ENCODE assay signal across 16 cellular contexts in the genomic region with DNA sequence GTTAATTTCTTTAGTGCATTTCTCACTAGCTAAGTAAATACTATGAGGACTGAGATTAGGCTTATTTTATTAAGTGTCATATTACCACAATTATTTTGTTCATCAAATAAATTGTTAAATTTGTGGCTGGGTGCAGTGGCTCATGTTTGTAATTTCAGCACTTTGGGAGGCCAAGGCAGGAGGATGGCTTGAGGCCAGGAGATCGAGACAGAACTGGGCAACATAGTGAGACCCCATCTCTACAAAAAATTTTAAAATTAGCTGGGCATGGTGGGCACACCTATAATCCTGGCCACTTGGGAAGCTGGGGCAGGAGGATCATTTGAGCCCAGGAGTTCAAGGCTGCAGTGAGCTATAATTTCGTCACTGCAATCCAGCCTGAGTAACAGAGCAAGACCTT. TPM values are rescaled to one million over a fixed set of nuclear protein-coding genes. Genes with fewer than 3 reads are reported as not detected.
A peak's percentile ranks its signal among the peaks of the same experiment; 100 is the strongest.
DNase-seq lines count a peak whose midpoint lies in the region; ATAC-seq, FAIRE-seq and TF ChIP-seq lines count a peak whose summit lies in the region.
"Had no signal": no experiment of that assay in that cellular context is flagged by ENCODE, and none has a peak within 500 bp of the region (broad histone marks: within the 10 kb centered on the region; RNA-seq: fewer than 3 reads in every experiment).

No MANE protein-coding gene starts in this region.

- no peak overlapping the region for H3K27ac ChIP-seq in H1 (ENCODE audit: low read depth, low read length)
- H3K27ac ChIP-seq in smooth muscle cell (ENCODE audit: low read depth): no peak overlapping the region
- H3K27ac ChIP-seq: 22Rv1 had no signal

- H3K18ac ChIP-seq in H1 (ENCODE audit: extremely low read depth, low read length): no peak overlapping the region

- in situ Hi-C loops in G401 (cut with HindIII; ENCODE audit: low sequenced_read_pairs): no loop called here

- no peak for TF ChIP-seq CTCF in WTC11 (IDR thresholded peaks at IDR 0.05)
- no peak for TF ChIP-seq CTCF in H1 (IDR thresholded peaks at IDR 0.05; ENCODE audit: control extremely low read depth in 1 of 3, insufficient read depth in 1 of 3, low read depth in 1 of 3, low read length in 3 of 3)
- TF ChIP-seq CTCF in smooth muscle cell (IDR thresholded peaks at IDR 0.05; ENCODE audit: borderline replicate concordance, insufficient read depth, poor library complexity, severe bottlenecking): no peak

- H3K4me3 ChIP-seq in H1 (ENCODE audit: extremely low read depth in 1 of 4, insufficient read depth in 2 of 4, low read depth in 3 of 4, low read length in 4 of 4) (no peak overlapping the region), smooth muscle cell (no peak overlapping the region)

- TF ChIP-seq RAD21 in H1 (IDR thresholded peaks at IDR 0.05 in 1 of 2, conservative IDR thresholded peaks at IDR 0.05 in 1 of 2; ENCODE audit: low read depth in 2 of 2, low read length in 2 of 2): no peak

- no peak for ATAC-seq in WTC11

- no peak overlapping the region for H2AK5ac ChIP-seq in H1 (ENCODE audit: low read depth, low read length)

- CTCF ChIA-PET in WTC11 (lab: Charles Lee) (interaction anchor here (1.5 kb wide), 1 partner anchor 59 kb away, joined by 3 read pairs; the partner anchor contains the start of gene SYNPO2), H1 (lab: Charles Lee; ENCODE audit: partially characterized antibody) (interaction anchor here (0.6 to 2.0 kb wide), 8 partner anchors 19 to 855 kb away, joined by 3 to 7 read pairs (median 4); no protein-coding TSS in a partner anchor)

- no peak overlapping the region for H3K14ac ChIP-seq in H1 (ENCODE audit: insufficient read length)

- no peak overlapping the region for H3K4me3 Mint-ChIP-seq in activated CD4-positive, alpha-beta T cell treated with anti-CD3 and anti-CD28 coated beads, Interleukin-2, amount 10 ng/mL, durations not matched to agents 24 days and 14 days
- H3K4me3 Mint-ChIP-seq in WTC11: no peak overlapping the region
- H3K4me3 Mint-ChIP-seq in activated T-helper 2 cell treated with anti-CD3 and anti-CD28 coated beads, Interferon-gamma antibody, Interleukin-2, Interleukin-4, amounts not matched to agents 10 μg/mL and 5 μg/mL and 100 μg/mL, durations not matched to agents 14 hours and 24 hours and 36 hours (ENCODE audit: low read depth): no peak overlapping the region
- H3K4me3 Mint-ChIP-seq: CD14-positive monocyte had no signal

- H3K27me3 Mint-ChIP-seq in activated CD4-positive, alpha-beta T cell treated with anti-CD3 and anti-CD28 coated beads, Interleukin-2, amount 10 ng/mL, durations not matched to agents 24 days and 14 days: no peaks in the 10 kb centered on the region
- H3K27me3 Mint-ChIP-seq in WTC11 (ENCODE audit: low read depth): no peaks in the 10 kb centered on the region
- H3K27me3 Mint-ChIP-seq in activated T-helper 2 cell treated with anti-CD3 and anti-CD28 coated beads, Interferon-gamma antibody, Interleukin-2, Interleukin-4, amounts not matched to agents 10 μg/mL and 5 μg/mL and 100 μg/mL, durations not matched to agents 14 hours and 24 hours and 36 hours (ENCODE audit: low read depth): no peaks in the 10 kb centered on the region
- H3K27me3 Mint-ChIP-seq: CD8-positive, alpha-beta memory T cell had no signal

- H3K9ac ChIP-seq in H1 (replicated peaks in 1 of 4; ENCODE audit: extremely low read depth in 1 of 4, low read depth in 3 of 4, low read length in 3 of 4) (no peak overlapping the region), smooth muscle cell (ENCODE audit: low read depth) (no peak overlapping the region)

- H3K27me3 ChIP-seq in H1 (replicated peaks in 1 of 4; ENCODE audit: control insufficient read depth in 3 of 4, extremely low read depth in 1 of 4, insufficient read depth in 3 of 4, low read length in 3 of 4): no peaks in the 10 kb centered on the region
- H3K27me3 ChIP-seq in smooth muscle cell (ENCODE audit: low read depth): no peaks in the 10 kb centered on the region

- no peak overlapping the region for H2BK12ac ChIP-seq in H1 (ENCODE audit: low read depth, low read length)

- H4K20me1 ChIP-seq in H1 (replicated peaks in 1 of 2; ENCODE audit: control insufficient read depth in 1 of 2, insufficient read depth in 2 of 2, low read length in 2 of 2): peaks cover 1% of the 10 kb centered on the region in 2 experiments
- peaks cover 100% of the 10 kb centered on the region for H4K20me1 ChIP-seq in smooth muscle cell (ENCODE audit: low read depth)

- H2BK5ac ChIP-seq in H1 (ENCODE audit: low read depth, low read length): no peak overlapping the region

- H3K4me1 ChIP-seq in H1 (replicated peaks in 1 of 4; ENCODE audit: control insufficient read depth in 3 of 4, insufficient read depth in 4 of 4, low read length in 3 of 4) (peaks cover 0 to 11% (median 5%) of the 10 kb centered on the region in 4 experiments), smooth muscle cell (ENCODE audit: low read depth) (peaks cover 10% of the 10 kb centered on the region)

- no peak overlapping the region for H2AFZ ChIP-seq in H1 (ENCODE audit: low read length)
- H2AFZ ChIP-seq in smooth muscle cell (ENCODE audit: low read depth): no peak overlapping the region

- no peak overlapping the region for H3K4ac ChIP-seq in H1 (replicated peaks; ENCODE audit: insufficient read length, low read depth, low read length)

- no peak overlapping the region for H3K23ac ChIP-seq in H1 (ENCODE audit: insufficient read length)

- no peak for FAIRE-seq in H1 (lab: Jason Lieb, UNC)
- FAIRE-seq: HTR-8/SVneo had no signal

- no peak overlapping the region for H4K5ac ChIP-seq in H1 (ENCODE audit: insufficient read length, low read depth, low read length)

- H3K36me3 ChIP-seq in H1 (ENCODE audit: control insufficient read depth in 2 of 4, insufficient read depth in 4 of 4, low read length in 3 of 4) (peaks cover 3 to 37% (median 17%) of the 10 kb centered on the region in 4 experiments; a peak in 6 of 8 replicates), smooth muscle cell (ENCODE audit: low read depth) (peaks cover 15% of the 10 kb centered on the region)

- no peak overlapping the region for H3K27ac Mint-ChIP-seq in activated CD4-positive, alpha-beta T cell treated with anti-CD3 and anti-CD28 coated beads, Interleukin-2, amount 10 ng/mL, durations not matched to agents 24 days and 14 days
- H3K27ac Mint-ChIP-seq in WTC11: peak overlapping the region; percentile 1
- H3K27ac Mint-ChIP-seq in activated T-helper 2 cell treated with anti-CD3 and anti-CD28 coated beads, Interferon-gamma antibody, Interleukin-2, Interleukin-4, amounts not matched to agents 10 μg/mL and 5 μg/mL and 100 μg/mL, durations not matched to agents 14 hours and 24 hours and 36 hours: no peak overlapping the region

- 93% methylated on average over 2 of the region's 2 CpGs; no CpG with 5 or more reads in 1 of the 2 experiments for WGBS in H1 (ENCODE audit: extremely low coverage in 1 of 2, insufficient coverage in 1 of 2, insufficient read length in 1 of 2, insufficient replicate concordance in 2 of 2, low coverage in 1 of 2, low lambda C conversion rate in 2 of 2, missing lambda C conversion rate in 1 of 2), 2 experiments
- WGBS in smooth muscle cell (ENCODE audit: low lambda C conversion rate): 100% methylated on average over 2 of the region's 2 CpGs

- no peaks in the 10 kb centered on the region for H3K23me2 ChIP-seq in H1 (ENCODE audit: low read depth, low read length)

- intact Hi-C loops in activated CD4-positive, alpha-beta T cell treated with anti-CD3 and anti-CD28 coated beads, Interleukin-2, amount 10 ng/mL, durations not matched to agents 24 days and 14 days (cut with micrococcal nuclease): no loop called here
- intact Hi-C loops in activated T-helper 2 cell treated with anti-CD3 and anti-CD28 coated beads, Interferon-gamma antibody, Interleukin-2, Interleukin-4, amounts not matched to agents 10 μg/mL and 5 μg/mL and 100 μg/mL, durations not matched to agents 14 hours and 24 hours and 36 hours (cut with micrococcal nuclease): no loop called here

- no peak overlapping the region for H4K91ac ChIP-seq in H1 (replicated peaks; ENCODE audit: insufficient read length, low read length)

- H3K79me2 ChIP-seq in H1 (ENCODE audit: control insufficient read depth in 1 of 2, insufficient read depth in 2 of 2, low read length in 2 of 2): peaks cover 7 to 95% of the 10 kb centered on the region in 2 experiments; a peak in 3 of 4 replicates
- peaks cover 100% of the 10 kb centered on the region for H3K79me2 ChIP-seq in smooth muscle cell (ENCODE audit: low read depth)

- H2BK20ac ChIP-seq in H1 (ENCODE audit: low read length): no peak overlapping the region

- H3K9me3 Mint-ChIP-seq in activated CD4-positive, alpha-beta T cell treated with anti-CD3 and anti-CD28 coated beads, Interleukin-2, amount 10 ng/mL, durations not matched to agents 24 days and 14 days: no peaks in the 10 kb centered on the region
- H3K9me3 Mint-ChIP-seq in WTC11: no peaks in the 10 kb centered on the region
- no peaks in the 10 kb centered on the region for H3K9me3 Mint-ChIP-seq in activated T-helper 2 cell treated with anti-CD3 and anti-CD28 coated beads, Interferon-gamma antibody, Interleukin-2, Interleukin-4, amounts not matched to agents 10 μg/mL and 5 μg/mL and 100 μg/mL, durations not matched to agents 14 hours and 24 hours and 36 hours
- H3K9me3 Mint-ChIP-seq: CD8-positive, alpha-beta memory T cell had no signal

- H2BK15ac ChIP-seq in H1 (ENCODE audit: low read length): no peak overlapping the region

- no peak overlapping the region for H4K8ac ChIP-seq in H1 (ENCODE audit: extremely low read depth, insufficient read depth, low read length)

- no peak overlapping the region for H2BK120ac ChIP-seq in H1 (replicated peaks; ENCODE audit: low read depth, low read length)

- H3K4me2 ChIP-seq in H1 (ENCODE audit: insufficient read depth in 1 of 2, low read depth in 2 of 2, low read length in 2 of 2) (no peak overlapping the region), smooth muscle cell (peak overlapping the region; percentile 30)

- peaks cover 48% of the 10 kb centered on the region for H3K36me3 Mint-ChIP-seq in activated CD4-positive, alpha-beta T cell treated with anti-CD3 and anti-CD28 coated beads, Interleukin-2, amount 10 ng/mL, durations not matched to agents 24 days and 14 days (ENCODE audit: low read depth)
- H3K36me3 Mint-ChIP-seq in WTC11: peaks cover 50% of the 10 kb centered on the region
- H3K36me3 Mint-ChIP-seq in activated T-helper 2 cell treated with anti-CD3 and anti-CD28 coated beads, Interferon-gamma antibody, Interleukin-2, Interleukin-4, amounts not matched to agents 10 μg/mL and 5 μg/mL and 100 μg/mL, durations not matched to agents 14 hours and 24 hours and 36 hours (ENCODE audit: low read depth): peaks cover 63% of the 10 kb centered on the region

- H3K4me1 Mint-ChIP-seq in activated CD4-positive, alpha-beta T cell treated with anti-CD3 and anti-CD28 coated beads, Interleukin-2, amount 10 ng/mL, durations not matched to agents 24 days and 14 days: peaks cover 43% of the 10 kb centered on the region
- H3K4me1 Mint-ChIP-seq in WTC11: peaks cover 35% of the 10 kb centered on the region
- peaks cover 48% of the 10 kb centered on the region for H3K4me1 Mint-ChIP-seq in activated T-helper 2 cell treated with anti-CD3 and anti-CD28 coated beads, Interferon-gamma antibody, Interleukin-2, Interleukin-4, amounts not matched to agents 10 μg/mL and 5 μg/mL and 100 μg/mL, durations not matched to agents 14 hours and 24 hours and 36 hours (ENCODE audit: low read depth)

- TF ChIP-seq POLR2A in H1 (IDR thresholded peaks at IDR 0.05; ENCODE audit: control extremely low read depth in 1 of 2, low read depth in 2 of 2, low read length in 2 of 2): no peak

- no peak overlapping the region for H3K56ac ChIP-seq in H1 (replicated peaks; ENCODE audit: insufficient read length, low read depth, low read length)

- H3K79me1 ChIP-seq in H1 (ENCODE audit: low read depth, low read length): peaks cover 6% of the 10 kb centered on the region; the same call in 1 of the 2 replicates

- POLR2A ChIA-PET in WTC11 (lab: Charles Lee) (no interaction called here), H1 (lab: Charles Lee; ENCODE audit: partially characterized antibody) (interaction anchor here (1.9 kb wide), 1 partner anchor 9 kb away, joined by 6 read pairs; no protein-coding TSS in a partner anchor)

- no peak for TF ChIP-seq EP300 in H1 (IDR thresholded peaks at IDR 0.05; ENCODE audit: borderline replicate concordance in 1 of 2, low read depth in 2 of 2, low read length in 2 of 2)

- H3F3A ChIP-seq in smooth muscle cell (ENCODE audit: low read depth): peaks cover 24% of the 10 kb centered on the region

- DNase-seq in activated CD4-positive, alpha-beta T cell treated with anti-CD3 and anti-CD28 coated beads, Interleukin-2, amount 10 ng/mL, durations not matched to agents 24 days and 14 days: peak; percentile 26
- DNase-seq in activated CD4-positive, alpha-beta T cell treated with anti-CD3 and anti-CD28 coated beads for 48 hours: no peak
- no peak for DNase-seq in WTC11 (ENCODE audit: low spot score)
- DNase-seq in H1 (ENCODE audit: low read depth in 1 of 2, low spot score in 2 of 2): no peak
- DNase-seq in smooth muscle cell (lab: John Stamatoyannopoulos, UW; ENCODE audit: unreplicated experiment): no peak
- no peak for DNase-seq in G401 (ENCODE audit: low spot score)
- DNase-seq in kidney tubule cell (ENCODE audit: low spot score): no peak
- DNase-seq in activated T-helper 2 cell treated with anti-CD3 and anti-CD28 coated beads, Interferon-gamma antibody, Interleukin-2, Interleukin-4, amounts not matched to agents 10 μg/mL and 5 μg/mL and 100 μg/mL, durations not matched to agents 14 hours and 24 hours and 36 hours (ENCODE audit: low spot score): no peak
- DNase-seq: Caco-2; CD8-positive, alpha-beta memory T cell; DND-41; H7; KBM-7 had no signal

- H3K9me3 ChIP-seq in H1 (ENCODE audit: insufficient read depth in 2 of 2, low read depth in 1 of 2, low read length in 1 of 2) (no peaks in the 10 kb centered on the region), smooth muscle cell (replicated peaks; ENCODE audit: low read depth) (no peaks in the 10 kb centered on the region)
- H3K9me3 ChIP-seq: Caco-2 had no signal

RNA-seq across cellular contexts. Expression of gene SEC24D, which starts 6.8 kb away (rescaled TPM):
- 43.9 and 45.3 TPM in 2 replicates for total RNA-seq in activated CD4-positive, alpha-beta T cell treated with anti-CD3 and anti-CD28 coated beads, Interleukin-2, amount 10 ng/mL, durations not matched to agents 24 days and 14 days
- total RNA-seq in WTC11 (2021) (44.2 to 63.1 TPM (median 50.6 TPM) in 3 replicates), smooth muscle cell (228 and 237 TPM in 2 replicates)
- 84.6 and 91.6 TPM in 2 replicates for total RNA-seq in H1 (2021; fragmentation: NEBNext Ultra II Directional; extraction: Animal tissue kit (Norgen Biotek cat#: 25700))
- polyA plus RNA-seq in H1 (2011; rRNA removed) (28.9 and 44.1 TPM in 2 replicates), smooth muscle cell (133 and 163 TPM in 2 replicates)
- 29.6 TPM for polyA plus RNA-seq in H1 (2011; cell fraction: cytosol; rRNA removed)
- polyA plus RNA-seq in H1 (2011; cell fraction: nucleus; rRNA removed): 70.9 TPM
- polyA plus RNA-seq in H1 (2012, experiment 1 of 2): 31.0 to 48.1 TPM (median 40.1 TPM) in 4 replicates
- 6.9 TPM for polyA plus RNA-seq in H1 (2012, experiment 2 of 2)
- 44.2 TPM for polyA plus RNA-seq in H1 (2013, experiment 1 of 2)
- polyA plus RNA-seq in H1 (2013, experiment 2 of 2): 41.6 TPM
- polyA minus RNA-seq in H1 (2011; rRNA and poly(A)+ RNA removed): 59.7 and 69.9 TPM in 2 replicates
- 31.6 TPM for polyA minus RNA-seq in H1 (2011; cell fraction: cytosol; rRNA and poly(A)+ RNA removed)
- 85.7 TPM for polyA minus RNA-seq in H1 (2011; cell fraction: nucleus; rRNA and poly(A)+ RNA removed)
- 8.2 and 13.3 TPM in 2 replicates for total RNA-seq in G401 (2014; rRNA removed; shearing (Covaris generic))
- 54.8 and 60.0 TPM in 2 replicates for total RNA-seq in activated T-helper 2 cell treated with anti-CD3 and anti-CD28 coated beads, Interferon-gamma antibody, Interleukin-2, Interleukin-4, amounts not matched to agents 10 μg/mL and 5 μg/mL and 100 μg/mL, durations not matched to agents 14 hours and 24 hours and 36 hours

RNA-seq across cellular contexts. Expression of gene SYNPO2, which starts 59.5 kb away (rescaled TPM):
- 0.14 and 0.16 TPM in 2 replicates for total RNA-seq in activated CD4-positive, alpha-beta T cell treated with anti-CD3 and anti-CD28 coated beads, Interleukin-2, amount 10 ng/mL, durations not matched to agents 24 days and 14 days
- total RNA-seq in WTC11 (2021): 1.5 to 1.9 TPM (median 1.6 TPM) in 3 replicates
- total RNA-seq in H1 (2021; fragmentation: NEBNext Ultra II Directional; extraction: Animal tissue kit (Norgen Biotek cat#: 25700)): 4.2 and 4.5 TPM in 2 replicates
- 0.36 and 0.50 TPM in 2 replicates for polyA plus RNA-seq in H1 (2011; rRNA removed)
- polyA plus RNA-seq in H1 (2011; cell fraction: cytosol; rRNA removed): 0.78 TPM
- 1.3 TPM for polyA plus RNA-seq in H1 (2011; cell fraction: nucleus; rRNA removed)
- polyA plus RNA-seq in H1 (2012, experiment 1 of 2): 1.0 to 2.4 TPM (median 1.2 TPM) in 4 replicates
- 0.05 TPM for polyA plus RNA-seq in H1 (2012, experiment 2 of 2)
- polyA plus RNA-seq in H1 (2013, experiment 1 of 2): 2.4 TPM
- polyA plus RNA-seq in H1 (2013, experiment 2 of 2): 2.7 TPM
- 2.3 and 3.1 TPM in 2 replicates for polyA minus RNA-seq in H1 (2011; rRNA and poly(A)+ RNA removed)
- 1.1 TPM for polyA minus RNA-seq in H1 (2011; cell fraction: cytosol; rRNA and poly(A)+ RNA removed)
- 3.8 TPM for polyA minus RNA-seq in H1 (2011; cell fraction: nucleus; rRNA and poly(A)+ RNA removed)
- 4.2 and 4.5 TPM in 2 replicates for total RNA-seq in smooth muscle cell
- polyA plus RNA-seq in smooth muscle cell: 0.08 and 0.59 TPM in 2 replicates
- not detected in 2 replicates for total RNA-seq in G401 (2014; rRNA removed; shearing (Covaris generic))
- total RNA-seq in activated T-helper 2 cell treated with anti-CD3 and anti-CD28 coated beads, Interferon-gamma antibody, Interleukin-2, Interleukin-4, amounts not matched to agents 10 μg/mL and 5 μg/mL and 100 μg/mL, durations not matched to agents 14 hours and 24 hours and 36 hours: 0.09 TPM in 2 replicates
- polyA plus RNA-seq: CD14-positive monocyte had no signal
